ENCODE assay signal across 18 cellular contexts in genomic region chr6:8277769-8278168, GRCh38.
A peak's percentile ranks its signal among the peaks of the same experiment; 100 is the strongest.
DNase-seq lines count a peak whose midpoint lies in the region; ATAC-seq lines count a peak whose summit lies in the region.
"Had no signal": no experiment of that assay in that cellular context is flagged by ENCODE, and none has a peak within 500 bp of the region (broad histone marks: within the 10 kb centered on the region; RNA-seq: fewer than 3 reads in every experiment).

No MANE protein-coding gene starts in this region.

- no peak overlapping the region for H3K4me3 Mint-ChIP-seq in activated naive CD4-positive, alpha-beta T cell treated with anti-CD3 and anti-CD28 coated beads, Interleukin-2, amount 10 ng/mL, durations not matched to agents 7 days and 5 days
- H3K4me3 Mint-ChIP-seq in stimulated activated naive CD8-positive, alpha-beta T cell treated with anti-CD3 and anti-CD28 coated beads, Interleukin-15, amount 100 ng/mL, for 72 hours: no peak overlapping the region
- H3K4me3 Mint-ChIP-seq: dendritic cell treated with granulocyte-macrophage colony-stimulating factor and Interleukin-4, amounts not matched to agents 40 ng/mL and 50 ng/mL, for 4 days had no signal

- peak in 1 of 2 donors; percentile 51 for ATAC-seq in activated naive CD4-positive, alpha-beta T cell treated with anti-CD3 and anti-CD28 coated beads, Interleukin-2, amount 50 U/mL, for 72 hours
- ATAC-seq in stimulated activated naive CD8-positive, alpha-beta T cell treated with anti-CD3 and anti-CD28 coated beads, Interleukin-15, amount 100 ng/mL, for 72 hours: no peak
- ATAC-seq in GM18909 (IDR thresholded peaks at IDR 0.05; ENCODE audit: poor library complexity, unreplicated experiment) (no peak), HG03135 (IDR thresholded peaks at IDR 0.05; ENCODE audit: unreplicated experiment) (no peak), HG02870 (IDR thresholded peaks at IDR 0.05; ENCODE audit: unreplicated experiment) (no peak)
- ATAC-seq: heart left ventricle had no signal

- peak overlapping the region; percentile 56 to 60 for H3K27ac Mint-ChIP-seq in activated naive CD4-positive, alpha-beta T cell treated with anti-CD3 and anti-CD28 coated beads, Interleukin-2, amount 50 U/mL, for 72 hours
- H3K27ac Mint-ChIP-seq in activated naive CD4-positive, alpha-beta T cell treated with anti-CD3 and anti-CD28 coated beads, Interleukin-2, amount 10 ng/mL, durations not matched to agents 7 days and 5 days: no peak overlapping the region
- H3K27ac Mint-ChIP-seq in stimulated activated naive CD8-positive, alpha-beta T cell treated with anti-CD3 and anti-CD28 coated beads, Interleukin-15, amount 100 ng/mL, for 72 hours: peak overlapping the region; percentile 42 to 81
- H3K27ac Mint-ChIP-seq: dendritic cell treated with granulocyte-macrophage colony-stimulating factor and Interleukin-4, amounts not matched to agents 40 ng/mL and 50 ng/mL, for 4 days had no signal

- DNase-seq in activated naive CD4-positive, alpha-beta T cell treated with anti-CD3 and anti-CD28 coated beads, Interleukin-2, amount 50 U/mL, for 72 hours (ENCODE audit: low spot score in 2 of 2): no peak
- DNase-seq in activated naive CD4-positive, alpha-beta T cell treated with anti-CD3 and anti-CD28 coated beads, Interleukin-2, amount 10 ng/mL, durations not matched to agents 7 days and 5 days: no peak
- DNase-seq in SK-N-DZ (ENCODE audit: low spot score) (peak; percentile 69), left kidney (ENCODE audit: low read depth, low spot score) (peak; percentile 22)
- DNase-seq in stimulated activated naive CD8-positive, alpha-beta T cell treated with anti-CD3 and anti-CD28 coated beads, Interleukin-15, amount 100 ng/mL, for 72 hours: no peak
- DNase-seq: activated CD4-positive, alpha-beta T cell treated with anti-CD3 and anti-CD28 coated beads, Interleukin-2, amount 50 U/mL, for 1 hour; activated CD8-positive, alpha-beta memory T cell treated with anti-CD3 and anti-CD28 coated beads, Interleukin-2, amount 50 U/mL, for 48 hours; activated effector memory CD4-positive, alpha-beta T cell treated with anti-CD3 and anti-CD28 coated beads, Interleukin-2, amount 50 U/mL, for 16 hours; amygdala; heart left ventricle; NCI-H1092 treated with DMSO at 0.1 percent for 48 hours; NCI-H2081 treated with DMSO at 0.1 percent for 48 hours; NCI-H446 treated with DMSO at 0.1 percent for 48 hours; NK-92 treated with Interleukin-12 subunit alpha and Interleukin-12 subunit beta, amount 100 ng/mL, for 24 hours had no signal

- peaks cover 6% of the 10 kb centered on the region for H3K4me1 Mint-ChIP-seq in activated naive CD4-positive, alpha-beta T cell treated with anti-CD3 and anti-CD28 coated beads, Interleukin-2, amount 10 ng/mL, durations not matched to agents 7 days and 5 days
- H3K4me1 Mint-ChIP-seq in stimulated activated naive CD8-positive, alpha-beta T cell treated with anti-CD3 and anti-CD28 coated beads, Interleukin-15, amount 100 ng/mL, for 72 hours: peaks cover 10% of the 10 kb centered on the region

- H3K27me3 Mint-ChIP-seq in activated naive CD4-positive, alpha-beta T cell treated with anti-CD3 and anti-CD28 coated beads, Interleukin-2, amount 10 ng/mL, durations not matched to agents 7 days and 5 days: no peaks in the 10 kb centered on the region
- H3K27me3 Mint-ChIP-seq in stimulated activated naive CD8-positive, alpha-beta T cell treated with anti-CD3 and anti-CD28 coated beads, Interleukin-15, amount 100 ng/mL, for 72 hours: no peaks in the 10 kb centered on the region
- H3K27me3 Mint-ChIP-seq: dendritic cell treated with granulocyte-macrophage colony-stimulating factor and Interleukin-4, amounts not matched to agents 40 ng/mL and 50 ng/mL, for 4 days had no signal

- CTCF ChIA-PET in activated naive CD4-positive, alpha-beta T cell treated with anti-CD3 and anti-CD28 coated beads, Interleukin-2, amount 10 ng/mL, durations not matched to agents 7 days and 5 days (lab: Charles Lee): no interaction called here

- H3K36me3 Mint-ChIP-seq in activated naive CD4-positive, alpha-beta T cell treated with anti-CD3 and anti-CD28 coated beads, Interleukin-2, amount 50 U/mL, for 72 hours: no peaks in the 10 kb centered on the region
- H3K36me3 Mint-ChIP-seq in activated naive CD4-positive, alpha-beta T cell treated with anti-CD3 and anti-CD28 coated beads, Interleukin-2, amount 10 ng/mL, durations not matched to agents 7 days and 5 days: no peaks in the 10 kb centered on the region

- H3K9me3 Mint-ChIP-seq in activated naive CD4-positive, alpha-beta T cell treated with anti-CD3 and anti-CD28 coated beads, Interleukin-2, amount 50 U/mL, for 72 hours: peaks cover 0 to 2% of the 10 kb centered on the region in 2 donors
- peaks cover 2% of the 10 kb centered on the region for H3K9me3 Mint-ChIP-seq in activated naive CD4-positive, alpha-beta T cell treated with anti-CD3 and anti-CD28 coated beads, Interleukin-2, amount 10 ng/mL, durations not matched to agents 7 days and 5 days
- peaks cover 0 to 4% of the 10 kb centered on the region in 2 donors for H3K9me3 Mint-ChIP-seq in stimulated activated naive CD8-positive, alpha-beta T cell treated with anti-CD3 and anti-CD28 coated beads, Interleukin-15, amount 100 ng/mL, for 72 hours

Comparison
In these comparisons a context has a peak if more than half of its experiments do, and no peak if none do; other contexts are left out.
1. DNase-seq: peak in SK-N-DZ (single experiment) and left kidney (single experiment); none in activated naive CD4-positive, alpha-beta T cell treated with anti-CD3 and anti-CD28 coated beads, Interleukin-2, amount 50 U/mL, for 72 hours (0 of 2), activated naive CD4-positive, alpha-beta T cell treated with anti-CD3 and anti-CD28 coated beads, Interleukin-2, amount 10 ng/mL, durations not matched to agents 7 days and 5 days (single experiment) and stimulated activated naive CD8-positive, alpha-beta T cell treated with anti-CD3 and anti-CD28 coated beads, Interleukin-15, amount 100 ng/mL, for 72 hours (0 of 2).